8 cellular contexts compared by ENCODE assay signal in the genomic region with DNA sequence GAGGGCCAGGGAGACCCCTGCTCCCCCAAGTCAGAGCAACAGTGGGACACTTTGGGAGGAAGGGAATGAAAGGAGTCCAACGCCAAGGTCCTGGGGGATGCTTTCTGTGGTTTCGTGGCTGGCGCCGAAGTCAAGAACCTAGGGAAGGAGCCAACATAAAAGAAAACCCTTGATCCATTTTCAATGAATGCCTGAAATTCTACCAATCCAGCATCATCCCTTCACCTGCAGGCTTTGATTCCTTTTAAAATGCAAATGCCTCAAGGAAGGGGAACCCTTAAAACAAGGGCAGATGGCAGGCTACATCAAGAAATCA.
DNase-seq lines count a peak whose midpoint lies in the region; ATAC-seq, FAIRE-seq and TF ChIP-seq lines count a peak whose summit lies in the region.

No MANE protein-coding gene starts in this region.

- DNase-seq in HepG2 (ENCODE audit: low spot score) (no peak), right lobe of liver (no peak), MCF 10A (ENCODE audit: unreplicated experiment) (no peak), vagina (ENCODE audit: extremely low spot score in 2 of 2) (no peak), SIG-M5 (lab: John Stamatoyannopoulos, UW) (no peak), activated T-cell treated with anti-CD3 and anti-CD28 coated beads for 4 hours (no peak)
- DNase-seq in naive thymus-derived CD4-positive, alpha-beta T cell, result peak in 1 of 9 donors; percentile 25

- H3K36me3 Mint-ChIP-seq in MCF 10A (ENCODE audit: insufficient read depth, unreplicated experiment), result no peaks in the 10 kb centered on the region
- H3K36me3 Mint-ChIP-seq in naive thymus-derived CD4-positive, alpha-beta T cell, result no peaks in the 10 kb centered on the region

- no peak; the same call in 1 of the 2 replicates for TF ChIP-seq CTCF in HepG2 (CRISPR knock-in tag; IDR thresholded peaks at IDR 0.05)
- peak in 2 of 4 donors; percentile 4 to 20 for TF ChIP-seq CTCF in right lobe of liver (IDR thresholded peaks at IDR 0.05)
- TF ChIP-seq CTCF in MCF 10A (IDR thresholded peaks at IDR 0.05; ENCODE audit: unreplicated experiment), result no peak
- TF ChIP-seq CTCF in vagina (IDR thresholded peaks at IDR 0.05), result peak; percentile 2 to 22 (median 21)

- TF ChIP-seq EP300 in HepG2 (IDR thresholded peaks at IDR 0.05; ENCODE audit: low read depth in 2 of 2, low read length in 2 of 2), result no peak
- TF ChIP-seq EP300 in HepG2 (CRISPR knock-in tag; IDR thresholded peaks at IDR 0.05; ENCODE audit: borderline replicate concordance), result no peak

- no peak overlapping the region for H3K27ac ChIP-seq in HepG2 (ENCODE audit: extremely low read length, insufficient read depth, low read length)
- H3K27ac ChIP-seq in right lobe of liver, result no peak overlapping the region
- H3K27ac ChIP-seq in naive thymus-derived CD4-positive, alpha-beta T cell (ENCODE audit: low read depth, low read length), result no peak overlapping the region
- H3K27ac ChIP-seq in vagina, result peak overlapping the region; percentile 95

- no peaks in the 10 kb centered on the region for H3K9me3 Mint-ChIP-seq in MCF 10A (ENCODE audit: unreplicated experiment)
- no peaks in the 10 kb centered on the region for H3K9me3 Mint-ChIP-seq in naive thymus-derived CD4-positive, alpha-beta T cell

- H3K9me3 ChIP-seq in HepG2 (ENCODE audit: low read length), result no peaks in the 10 kb centered on the region
- H3K9me3 ChIP-seq in right lobe of liver, result no peaks in the 10 kb centered on the region
- H3K9me3 ChIP-seq in naive thymus-derived CD4-positive, alpha-beta T cell (ENCODE audit: control insufficient read depth in 2 of 3, low read length in 3 of 3), result no peaks in the 10 kb centered on the region
- no peaks in the 10 kb centered on the region for H3K9me3 ChIP-seq in vagina

- H3K4me1 ChIP-seq in HepG2 (ENCODE audit: insufficient read depth, low read length) (peaks cover 28% of the 10 kb centered on the region), right lobe of liver (no peaks in the 10 kb centered on the region), vagina (peaks cover 24% of the 10 kb centered on the region)
- peaks cover 0 to 5% of the 10 kb centered on the region in 2 donors for H3K4me1 ChIP-seq in naive thymus-derived CD4-positive, alpha-beta T cell (ENCODE audit: control insufficient read depth in 2 of 2, insufficient read depth in 2 of 2, low read length in 2 of 2)

- H2AFZ ChIP-seq in HepG2 (ENCODE audit: low read length), result no peak overlapping the region

- ATAC-seq in HepG2 (no peak), right lobe of liver (no peak), GM19351 (IDR thresholded peaks at IDR 0.05; ENCODE audit: unreplicated experiment) (no peak)
- no peak for ATAC-seq in naive thymus-derived CD4-positive, alpha-beta T cell

- H3K79me2 ChIP-seq in HepG2 (ENCODE audit: insufficient read depth, low read length), result no peaks in the 10 kb centered on the region

- H4K20me1 ChIP-seq in HepG2 (ENCODE audit: insufficient read depth, low read length), result no peaks in the 10 kb centered on the region

- in situ Hi-C loops in HepG2 (cut with HindIII; ENCODE audit: extremely low pct_ligation_motif_present, low pct_unique_long_range_greater_than_20kb), result no loop called here

- CTCF ChIA-PET in HepG2 (lab: Yijun Ruan, JAX; ENCODE audit: low intra/inter-chr PET ratio, low total read pairs) (interaction anchor here (0.9 to 2.8 kb wide), 6 partner anchors 204 to 535 kb away, joined by 3 to 22 read pairs (median 13); a partner anchor contains a TSS), MCF 10A (lab: Yijun Ruan, JAX) (no interaction called here)
- CTCF ChIA-PET in naive thymus-derived CD4-positive, alpha-beta T cell (lab: Charles Lee), result no interaction called here

- FAIRE-seq in HepG2 (lab: Jason Lieb, UNC), result no peak

- intact Hi-C loops in HepG2 (cut with micrococcal nuclease; ENCODE audit: unreplicated experiment) (loop anchor here (1.0 to 2.0 kb wide), 4 partner anchors 216 to 341 kb away; a partner anchor contains a TSS), right lobe of liver (cut with DNase I) (loop anchor here (10.0 kb wide), 2 partner anchors 241 to 271 kb away; no protein-coding TSS in a partner anchor), MCF 10A (cut with micrococcal nuclease) (loop anchor here (1.0 kb wide), 6 partner anchors 58 to 341 kb away; a partner anchor contains a TSS), vagina (cut with DNase I) (loop anchor here (2.0 to 10.0 kb wide), 3 partner anchors 219 to 341 kb away; a partner anchor contains a TSS)
- intact Hi-C loops in naive thymus-derived CD4-positive, alpha-beta T cell (cut with micrococcal nuclease), result loop anchor here (1.0 to 2.0 kb wide), 10 partner anchors 34 to 535 kb away; no protein-coding TSS in a partner anchor

- BruUV-seq in HepG2 (replicated peaks; lab: Mats Ljungman, UMichigan) (no TSS peak), MCF 10A (replicated peaks; lab: Mats Ljungman, UMichigan) (no TSS peak)

- WGBS in HepG2 (ENCODE audit: low lambda C conversion rate), result 20% methylated on average over 4 of the region's 4 CpGs
- 14% methylated on average over 4 of the region's 4 CpGs for WGBS in right lobe of liver (ENCODE audit: insufficient coverage, low coverage, low lambda C conversion rate, missing lambda C conversion rate)

- TF ChIP-seq POLR2A in HepG2 (IDR thresholded peaks at IDR 0.05; ENCODE audit: insufficient read depth in 1 of 2, low read depth in 2 of 2, low read length in 2 of 2) (no peak), right lobe of liver (IDR thresholded peaks at IDR 0.05) (no peak), vagina (IDR thresholded peaks at IDR 0.05) (no peak)

- peak overlapping the region; percentile 97 for H3K4me2 ChIP-seq in HepG2 (ENCODE audit: low read depth, low read length)

- H3K27me3 ChIP-seq in HepG2 (ENCODE audit: control insufficient read depth in 1 of 2, insufficient read depth in 2 of 2, low read length in 2 of 2) (peaks cover 5 to 56% of the 10 kb centered on the region in 2 experiments), right lobe of liver (no peaks in the 10 kb centered on the region), vagina (no peaks in the 10 kb centered on the region)
- H3K27me3 ChIP-seq in naive thymus-derived CD4-positive, alpha-beta T cell (ENCODE audit: control insufficient read depth in 2 of 2, insufficient read depth in 2 of 2, low read length in 2 of 2), result peaks cover 0 to 3% of the 10 kb centered on the region in 2 donors

- no peak overlapping the region for H3K9ac ChIP-seq in HepG2 (ENCODE audit: insufficient read depth, low read depth, low read length)

- H3K36me3 ChIP-seq in HepG2 (replicated peaks in 1 of 2; ENCODE audit: control insufficient read depth in 1 of 2, insufficient read depth in 2 of 2, low read length in 2 of 2), result no peaks in the 10 kb centered on the region
- no peaks in the 10 kb centered on the region for H3K36me3 ChIP-seq in right lobe of liver
- no peaks in the 10 kb centered on the region for H3K36me3 ChIP-seq in naive thymus-derived CD4-positive, alpha-beta T cell (ENCODE audit: control insufficient read depth in 2 of 3, insufficient read depth in 3 of 3, low read length in 3 of 3)
- no peaks in the 10 kb centered on the region for H3K36me3 ChIP-seq in vagina

- peak overlapping the region; percentile 64 for H3K4me3 Mint-ChIP-seq in MCF 10A (ENCODE audit: unreplicated experiment)
- peak overlapping the region in 2 of 10 donors; percentile 72 to 73 for H3K4me3 Mint-ChIP-seq in naive thymus-derived CD4-positive, alpha-beta T cell

- H3K27me3 Mint-ChIP-seq in MCF 10A (ENCODE audit: insufficient read depth, unreplicated experiment), result no peaks in the 10 kb centered on the region
- peaks cover 0 to 17% (median 8%) of the 10 kb centered on the region in 5 donors for H3K27me3 Mint-ChIP-seq in naive thymus-derived CD4-positive, alpha-beta T cell

- H3K4me3 ChIP-seq in HepG2 (replicated peaks in 1 of 3; ENCODE audit: insufficient read depth in 1 of 3, low read depth in 2 of 3, low read length in 3 of 3) (peak overlapping the region in 2 of 3 experiments; percentile 81 to 86; a peak in 3 of 6 replicates), right lobe of liver (peak overlapping the region in 1 of 3 donors; percentile 80), vagina (peak overlapping the region; percentile 72 to 79)
- peak overlapping the region; percentile 88 for H3K4me3 ChIP-seq in naive thymus-derived CD4-positive, alpha-beta T cell (ENCODE audit: low read length)

- peaks cover 7% of the 10 kb centered on the region for H3K4me1 Mint-ChIP-seq in MCF 10A (ENCODE audit: insufficient read depth, unreplicated experiment)
- peaks cover 0 to 5% (median 0%) of the 10 kb centered on the region in 7 donors for H3K4me1 Mint-ChIP-seq in naive thymus-derived CD4-positive, alpha-beta T cell

- H3K27ac Mint-ChIP-seq in MCF 10A (ENCODE audit: low read depth, unreplicated experiment), result no peak overlapping the region
- H3K27ac Mint-ChIP-seq in naive thymus-derived CD4-positive, alpha-beta T cell, result no peak overlapping the region

- POLR2A ChIA-PET in HepG2 (lab: Yijun Ruan, JAX) (no interaction called here), MCF 10A (lab: Yijun Ruan, JAX) (no interaction called here)
- POLR2A ChIA-PET in naive thymus-derived CD4-positive, alpha-beta T cell (lab: Charles Lee), result no interaction called here

- no peak for TF ChIP-seq RAD21 in HepG2 (CRISPR knock-in tag; IDR thresholded peaks at IDR 0.05)

TF ChIP-seq in HepG2, 621 proteins besides CTCF, POLR2A, EP300 and RAD21 (continues in another document):
- 0 out of 2 replicates have a peak, but pooled peaks have one; percentile 20 for TF ChIP-seq ZNF451 (CRISPR knock-in tag; IDR thresholded peaks at IDR 0.05)
- no peak for TF ChIP-seq TAF15 (IDR thresholded peaks at IDR 0.05; ENCODE audit: low read depth, low read length, poor library complexity, severe bottlenecking)
- TF ChIP-seq SATB2 (CRISPR knock-in tag; IDR thresholded peaks at IDR 0.05), result no peak
- 0 out of 2 replicates have a peak, but pooled peaks have one; percentile 13 for TF ChIP-seq CCDC6 (CRISPR knock-in tag; IDR thresholded peaks at IDR 0.05)
- TF ChIP-seq NFIB (CRISPR knock-in tag; IDR thresholded peaks at IDR 0.05; ENCODE audit: borderline replicate concordance), result no peak
- TF ChIP-seq, protein P1, sequence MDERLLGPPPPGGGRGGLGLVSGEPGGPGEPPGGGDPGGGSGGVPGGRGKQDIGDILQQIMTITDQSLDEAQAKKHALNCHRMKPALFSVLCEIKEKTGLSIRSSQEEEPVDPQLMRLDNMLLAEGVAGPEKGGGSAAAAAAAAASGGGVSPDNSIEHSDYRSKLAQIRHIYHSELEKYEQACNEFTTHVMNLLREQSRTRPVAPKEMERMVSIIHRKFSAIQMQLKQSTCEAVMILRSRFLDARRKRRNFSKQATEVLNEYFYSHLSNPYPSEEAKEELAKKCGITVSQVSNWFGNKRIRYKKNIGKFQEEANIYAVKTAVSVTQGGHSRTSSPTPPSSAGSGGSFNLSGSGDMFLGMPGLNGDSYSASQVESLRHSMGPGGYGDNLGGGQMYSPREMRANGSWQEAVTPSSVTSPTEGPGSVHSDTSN (CRISPR knock-in tag; IDR thresholded peaks at IDR 0.05), result no peak
- TF ChIP-seq ZSCAN20 (CRISPR knock-in tag; IDR thresholded peaks at IDR 0.05; ENCODE audit: borderline replicate concordance), result 0 out of 2 replicates have a peak, but pooled peaks have one; percentile 3
- no peak for TF ChIP-seq JDP2 (CRISPR knock-in tag; IDR thresholded peaks at IDR 0.05; ENCODE audit: borderline replicate concordance)

Comparison
In these comparisons a context has a peak if more than half of its experiments do, and no peak if none do; other contexts are left out.
1. CTCF ChIP-seq: peak in vagina (3 of 3); none in HepG2 (single experiment) and MCF 10A (single experiment).